In genomic region chr12:24561882-24562760, GRCh38 we compare ENCODE assay signal across 8 cellular contexts.
A peak's percentile ranks its signal among the peaks of the same experiment; 100 is the strongest.
DNase-seq lines count a peak whose midpoint lies in the region; ATAC-seq and TF ChIP-seq lines count a peak whose summit lies in the region.

No MANE protein-coding gene starts in this region.

- H3K4me3 Mint-ChIP-seq in CD8-positive, alpha-beta T cell: peak overlapping the region; percentile 74
- H3K4me3 Mint-ChIP-seq in HFFc6: peak overlapping the region; percentile 89

- POLR2A ChIA-PET in CD8-positive, alpha-beta T cell (lab: Charles Lee): no interaction called here

- no peak for TF ChIP-seq CTCF in CD8-positive, alpha-beta T cell (IDR thresholded peaks at IDR 0.05)
- TF ChIP-seq CTCF in HFFc6 (IDR thresholded peaks at IDR 0.05): no peak
- no peak for TF ChIP-seq CTCF in lung (IDR thresholded peaks at IDR 0.05; ENCODE audit: control extremely low read depth, extremely low read depth)

- 0 to 1% methylated on average over 57 to 73 of the region's 74 CpGs for WGBS in lung, 2 donors

- H3K36me3 Mint-ChIP-seq in CD8-positive, alpha-beta T cell: no peaks in the 10 kb centered on the region
- no peaks in the 10 kb centered on the region for H3K36me3 Mint-ChIP-seq in HFFc6 (ENCODE audit: low read depth)

- H3K9ac ChIP-seq in subcutaneous abdominal adipose tissue (ENCODE audit: low read length in 5 of 5): peak overlapping the region; percentile 59 to 95 (median 67)

- no peaks in the 10 kb centered on the region for H3K36me3 ChIP-seq in CD8-positive, alpha-beta T cell (ENCODE audit: insufficient read depth, low read length)
- H3K36me3 ChIP-seq in effector memory CD4-positive, alpha-beta T cell (ENCODE audit: control insufficient read depth, insufficient read depth, low read length): no peaks in the 10 kb centered on the region
- no peaks in the 10 kb centered on the region for H3K36me3 ChIP-seq in lung (ENCODE audit: control insufficient read depth in 2 of 2, insufficient read depth in 2 of 2, low read length in 2 of 2)
- H3K36me3 ChIP-seq in subcutaneous abdominal adipose tissue (ENCODE audit: control insufficient read depth in 5 of 5, insufficient read depth in 5 of 5, low read length in 5 of 5): no peaks in the 10 kb centered on the region

- peaks cover 7% of the 10 kb centered on the region for H3K27me3 ChIP-seq in CD8-positive, alpha-beta T cell (ENCODE audit: insufficient read depth, low read length)
- H3K27me3 ChIP-seq in effector memory CD4-positive, alpha-beta T cell (replicated peaks; ENCODE audit: control insufficient read depth, insufficient read depth, low read length, poor library complexity, severe bottlenecking): peaks cover 6% of the 10 kb centered on the region
- no peaks in the 10 kb centered on the region for H3K27me3 ChIP-seq in lung (ENCODE audit: control insufficient read depth, insufficient read depth)
- no peaks in the 10 kb centered on the region for H3K27me3 ChIP-seq in subcutaneous abdominal adipose tissue (ENCODE audit: control insufficient read depth in 5 of 5, insufficient read depth in 4 of 5, low read length in 5 of 5)

- H3K27ac Mint-ChIP-seq in CD8-positive, alpha-beta T cell: no peak overlapping the region
- H3K27ac Mint-ChIP-seq in HFFc6: no peak overlapping the region

- H3K27me3 Mint-ChIP-seq in CD8-positive, alpha-beta T cell (ENCODE audit: low read depth): peaks cover 54% of the 10 kb centered on the region
- H3K27me3 Mint-ChIP-seq in HFFc6 (ENCODE audit: insufficient read depth): peaks cover 32% of the 10 kb centered on the region

- no peak overlapping the region for H3K27ac ChIP-seq in CD8-positive, alpha-beta T cell (ENCODE audit: low read depth, low read length)
- H3K27ac ChIP-seq in effector memory CD4-positive, alpha-beta T cell (ENCODE audit: insufficient read depth, low read length, poor library complexity, severe bottlenecking): no peak overlapping the region
- H3K27ac ChIP-seq in lung (ENCODE audit: low read depth in 1 of 2, low read length in 1 of 2) (peak overlapping the region; percentile 61 to 91), subcutaneous abdominal adipose tissue (ENCODE audit: low read depth, low read length) (peak overlapping the region; percentile 97)

- CTCF ChIA-PET in CD8-positive, alpha-beta T cell (lab: Charles Lee): no interaction called here

- no peaks in the 10 kb centered on the region for H3K9me3 ChIP-seq in CD8-positive, alpha-beta T cell (ENCODE audit: low read length)
- no peaks in the 10 kb centered on the region for H3K9me3 ChIP-seq in effector memory CD4-positive, alpha-beta T cell (ENCODE audit: control insufficient read depth, low read length)
- H3K9me3 ChIP-seq in lung (ENCODE audit: control insufficient read depth in 2 of 2, insufficient read depth in 1 of 2, low read length in 1 of 2) (no peaks in the 10 kb centered on the region), subcutaneous abdominal adipose tissue (ENCODE audit: control insufficient read depth in 5 of 5, low read length in 5 of 5) (no peaks in the 10 kb centered on the region)

- peaks cover 12% of the 10 kb centered on the region for H3K4me1 Mint-ChIP-seq in CD8-positive, alpha-beta T cell (ENCODE audit: low read depth)
- H3K4me1 Mint-ChIP-seq in HFFc6 (ENCODE audit: low read depth): peaks cover 29% of the 10 kb centered on the region

- no peaks in the 10 kb centered on the region for H3K4me1 ChIP-seq in CD8-positive, alpha-beta T cell (ENCODE audit: insufficient read depth, low read length)
- peaks cover 5% of the 10 kb centered on the region for H3K4me1 ChIP-seq in effector memory CD4-positive, alpha-beta T cell (ENCODE audit: control insufficient read depth, insufficient read depth, low read length, poor library complexity, severe bottlenecking)
- no peaks in the 10 kb centered on the region for H3K4me1 ChIP-seq in lung (ENCODE audit: control insufficient read depth in 2 of 2, insufficient read depth in 2 of 2, low read length in 2 of 2)
- peaks cover 0 to 40% (median 30%) of the 10 kb centered on the region in 5 donors for H3K4me1 ChIP-seq in subcutaneous abdominal adipose tissue (ENCODE audit: control insufficient read depth in 5 of 5, insufficient read depth in 5 of 5, low read length in 5 of 5)

- no peaks in the 10 kb centered on the region for H3K9me3 Mint-ChIP-seq in CD8-positive, alpha-beta T cell
- H3K9me3 Mint-ChIP-seq in HFFc6: no peaks in the 10 kb centered on the region

- H3K4me3 ChIP-seq in CD8-positive, alpha-beta T cell (ENCODE audit: low read depth, low read length): peak overlapping the region; percentile 35
- peak overlapping the region; percentile 50 for H3K4me3 ChIP-seq in effector memory CD4-positive, alpha-beta T cell (ENCODE audit: insufficient read depth, low read depth, low read length, poor library complexity, severe bottlenecking)
- H3K4me3 ChIP-seq in lung (peak overlapping the region; percentile 73), subcutaneous abdominal adipose tissue (ENCODE audit: low read depth in 1 of 5, low read length in 5 of 5) (peak overlapping the region; percentile 77 to 98 (median 88))

- ATAC-seq in CD8-positive, alpha-beta T cell: no peak
- peak; percentile 60 for ATAC-seq in lung (ENCODE audit: insufficient read depth, low FRiP score)
- no peak for ATAC-seq in GM18517 (IDR thresholded peaks at IDR 0.05; ENCODE audit: unreplicated experiment)
- no peak for ATAC-seq in HG03159 (IDR thresholded peaks at IDR 0.05; ENCODE audit: unreplicated experiment)

- intact Hi-C loops in CD8-positive, alpha-beta T cell (cut with DNase I, micrococcal nuclease): no loop called here

- no peak for DNase-seq in CD8-positive, alpha-beta T cell
- DNase-seq in HFFc6 (no peak), SK-N-DZ (ENCODE audit: low spot score) (peak; percentile 72), lung (ENCODE audit: low spot score) (peak; percentile 64)
- DNase-seq in effector memory CD4-positive, alpha-beta T cell: no peak

Comparison
In these comparisons a context has a peak if more than half of its experiments do, and no peak if none do; other contexts are left out.
1. DNase-seq: peak in SK-N-DZ (single experiment) and lung (single experiment); none in CD8-positive, alpha-beta T cell (0 of 7), HFFc6 (single experiment) and effector memory CD4-positive, alpha-beta T cell (0 of 3).
2. H3K27ac ChIP-seq: peak in lung (2 of 2) and subcutaneous abdominal adipose tissue (single experiment); none in CD8-positive, alpha-beta T cell (single experiment) and effector memory CD4-positive, alpha-beta T cell (single experiment).
3. H3K4me3 ChIP-seq: peak in every context shown above with its lines; median percentile 88 in subcutaneous abdominal adipose tissue; 73 in lung; 50 in effector memory CD4-positive, alpha-beta T cell; 35 in CD8-positive, alpha-beta T cell.